Comparison of ENCODE assay signal across 1 cellular context in the genomic region with DNA sequence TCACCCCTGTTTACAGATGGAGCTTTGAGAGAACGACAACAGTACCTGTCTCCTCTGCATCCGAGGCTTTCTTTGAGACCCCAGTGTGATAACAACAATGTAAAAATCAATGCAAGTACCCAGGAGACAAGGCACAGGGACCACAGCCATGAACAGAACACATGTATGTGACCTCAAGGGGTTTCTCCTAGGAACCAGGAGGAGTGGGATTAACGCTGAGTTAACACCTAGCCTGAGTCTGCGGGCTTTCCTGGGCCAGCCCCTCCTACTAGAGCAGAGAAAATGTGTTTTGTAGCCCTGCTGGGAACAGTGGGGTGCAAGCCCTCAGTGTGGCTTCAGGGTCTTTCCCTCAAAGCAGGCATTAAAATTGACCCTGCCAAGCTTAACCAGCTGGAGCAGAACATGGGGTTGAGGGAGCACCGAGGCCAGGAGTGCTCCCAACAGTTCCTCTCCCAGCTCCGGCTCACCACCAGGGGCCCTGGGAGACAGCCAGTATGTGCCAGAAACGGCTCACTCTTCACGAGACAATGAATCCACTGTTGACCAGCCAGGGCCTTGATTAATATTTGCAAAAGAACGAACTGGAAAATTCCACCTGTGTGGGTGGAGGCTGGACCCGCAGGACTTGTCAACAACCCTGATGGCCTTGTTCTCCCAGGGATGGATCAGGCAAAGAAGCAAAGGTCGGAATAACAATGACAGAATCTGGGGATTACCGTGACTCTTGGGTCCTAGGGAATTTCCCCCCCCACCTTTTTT.
TF ChIP-seq lines count a peak whose summit lies in the region.

No MANE protein-coding gene starts in this region.

TF ChIP-seq in HepG2, 621 proteins besides CTCF, POLR2A, EP300 and RAD21 (continued from another document and continues in another):
- TF ChIP-seq, protein P1, sequence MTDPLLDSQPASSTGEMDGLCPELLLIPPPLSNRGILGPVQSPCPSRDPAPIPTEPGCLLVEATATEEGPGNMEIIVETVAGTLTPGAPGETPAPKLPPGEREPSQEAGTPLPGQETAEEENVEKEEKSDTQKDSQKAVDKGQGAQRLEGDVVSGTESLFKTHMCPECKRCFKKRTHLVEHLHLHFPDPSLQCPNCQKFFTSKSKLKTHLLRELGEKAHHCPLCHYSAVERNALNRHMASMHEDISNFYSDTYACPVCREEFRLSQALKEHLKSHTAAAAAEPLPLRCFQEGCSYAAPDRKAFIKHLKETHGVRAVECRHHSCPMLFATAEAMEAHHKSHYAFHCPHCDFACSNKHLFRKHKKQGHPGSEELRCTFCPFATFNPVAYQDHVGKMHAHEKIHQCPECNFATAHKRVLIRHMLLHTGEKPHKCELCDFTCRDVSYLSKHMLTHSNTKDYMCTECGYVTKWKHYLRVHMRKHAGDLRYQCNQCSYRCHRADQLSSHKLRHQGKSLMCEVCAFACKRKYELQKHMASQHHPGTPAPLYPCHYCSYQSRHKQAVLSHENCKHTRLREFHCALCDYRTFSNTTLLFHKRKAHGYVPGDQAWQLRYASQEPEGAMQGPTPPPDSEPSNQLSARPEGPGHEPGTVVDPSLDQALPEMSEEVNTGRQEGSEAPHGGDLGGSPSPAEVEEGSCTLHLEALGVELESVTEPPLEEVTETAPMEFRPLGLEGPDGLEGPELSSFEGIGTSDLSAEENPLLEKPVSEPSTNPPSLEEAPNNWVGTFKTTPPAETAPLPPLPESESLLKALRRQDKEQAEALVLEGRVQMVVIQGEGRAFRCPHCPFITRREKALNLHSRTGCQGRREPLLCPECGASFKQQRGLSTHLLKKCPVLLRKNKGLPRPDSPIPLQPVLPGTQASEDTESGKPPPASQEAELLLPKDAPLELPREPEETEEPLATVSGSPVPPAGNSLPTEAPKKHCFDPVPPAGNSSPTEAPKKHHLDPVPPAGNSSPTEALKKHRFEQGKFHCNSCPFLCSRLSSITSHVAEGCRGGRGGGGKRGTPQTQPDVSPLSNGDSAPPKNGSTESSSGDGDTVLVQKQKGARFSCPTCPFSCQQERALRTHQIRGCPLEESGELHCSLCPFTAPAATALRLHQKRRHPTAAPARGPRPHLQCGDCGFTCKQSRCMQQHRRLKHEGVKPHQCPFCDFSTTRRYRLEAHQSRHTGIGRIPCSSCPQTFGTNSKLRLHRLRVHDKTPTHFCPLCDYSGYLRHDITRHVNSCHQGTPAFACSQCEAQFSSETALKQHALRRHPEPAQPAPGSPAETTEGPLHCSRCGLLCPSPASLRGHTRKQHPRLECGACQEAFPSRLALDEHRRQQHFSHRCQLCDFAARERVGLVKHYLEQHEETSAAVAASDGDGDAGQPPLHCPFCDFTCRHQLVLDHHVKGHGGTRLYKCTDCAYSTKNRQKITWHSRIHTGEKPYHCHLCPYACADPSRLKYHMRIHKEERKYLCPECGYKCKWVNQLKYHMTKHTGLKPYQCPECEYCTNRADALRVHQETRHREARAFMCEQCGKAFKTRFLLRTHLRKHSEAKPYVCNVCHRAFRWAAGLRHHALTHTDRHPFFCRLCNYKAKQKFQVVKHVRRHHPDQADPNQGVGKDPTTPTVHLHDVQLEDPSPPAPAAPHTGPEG (CRISPR knock-in tag; IDR thresholded peaks at IDR 0.05): peak; percentile 63; the same call in 1 of the 2 replicates
- no peak for TF ChIP-seq AHR (CRISPR knock-in tag; IDR thresholded peaks at IDR 0.05)
- no peak for TF ChIP-seq ATAD3A (CRISPR knock-in tag; IDR thresholded peaks at IDR 0.05)
- 0 out of 2 replicates have a peak, but pooled peaks have one; percentile 54 for TF ChIP-seq TP53 (CRISPR knock-in tag; conservative IDR thresholded peaks at IDR 0.05)
- TF ChIP-seq ZNF138 (CRISPR knock-in tag; IDR thresholded peaks at IDR 0.05; ENCODE audit: low read depth): no peak
- no peak for TF ChIP-seq ZNF775 (CRISPR knock-in tag; IDR thresholded peaks at IDR 0.05; ENCODE audit: borderline replicate concordance)
- no peak for TF ChIP-seq STAT6 (CRISPR knock-in tag; IDR thresholded peaks at IDR 0.05; ENCODE audit: borderline replicate concordance)
- TF ChIP-seq, protein P2, sequence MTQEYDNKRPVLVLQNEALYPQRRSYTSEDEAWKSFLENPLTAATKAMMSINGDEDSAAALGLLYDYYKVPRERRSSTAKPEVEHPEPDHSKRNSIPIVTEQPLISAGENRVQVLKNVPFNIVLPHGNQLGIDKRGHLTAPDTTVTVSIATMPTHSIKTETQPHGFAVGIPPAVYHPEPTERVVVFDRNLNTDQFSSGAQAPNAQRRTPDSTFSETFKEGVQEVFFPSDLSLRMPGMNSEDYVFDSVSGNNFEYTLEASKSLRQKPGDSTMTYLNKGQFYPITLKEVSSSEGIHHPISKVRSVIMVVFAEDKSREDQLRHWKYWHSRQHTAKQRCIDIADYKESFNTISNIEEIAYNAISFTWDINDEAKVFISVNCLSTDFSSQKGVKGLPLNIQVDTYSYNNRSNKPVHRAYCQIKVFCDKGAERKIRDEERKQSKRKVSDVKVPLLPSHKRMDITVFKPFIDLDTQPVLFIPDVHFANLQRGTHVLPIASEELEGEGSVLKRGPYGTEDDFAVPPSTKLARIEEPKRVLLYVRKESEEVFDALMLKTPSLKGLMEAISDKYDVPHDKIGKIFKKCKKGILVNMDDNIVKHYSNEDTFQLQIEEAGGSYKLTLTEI (CRISPR knock-in tag; conservative IDR thresholded peaks at IDR 0.05): no peak
- peak; percentile 95 for TF ChIP-seq ZNF691 (CRISPR knock-in tag; IDR thresholded peaks at IDR 0.05; ENCODE audit: borderline replicate concordance, low read depth)
- TF ChIP-seq, protein P3, sequence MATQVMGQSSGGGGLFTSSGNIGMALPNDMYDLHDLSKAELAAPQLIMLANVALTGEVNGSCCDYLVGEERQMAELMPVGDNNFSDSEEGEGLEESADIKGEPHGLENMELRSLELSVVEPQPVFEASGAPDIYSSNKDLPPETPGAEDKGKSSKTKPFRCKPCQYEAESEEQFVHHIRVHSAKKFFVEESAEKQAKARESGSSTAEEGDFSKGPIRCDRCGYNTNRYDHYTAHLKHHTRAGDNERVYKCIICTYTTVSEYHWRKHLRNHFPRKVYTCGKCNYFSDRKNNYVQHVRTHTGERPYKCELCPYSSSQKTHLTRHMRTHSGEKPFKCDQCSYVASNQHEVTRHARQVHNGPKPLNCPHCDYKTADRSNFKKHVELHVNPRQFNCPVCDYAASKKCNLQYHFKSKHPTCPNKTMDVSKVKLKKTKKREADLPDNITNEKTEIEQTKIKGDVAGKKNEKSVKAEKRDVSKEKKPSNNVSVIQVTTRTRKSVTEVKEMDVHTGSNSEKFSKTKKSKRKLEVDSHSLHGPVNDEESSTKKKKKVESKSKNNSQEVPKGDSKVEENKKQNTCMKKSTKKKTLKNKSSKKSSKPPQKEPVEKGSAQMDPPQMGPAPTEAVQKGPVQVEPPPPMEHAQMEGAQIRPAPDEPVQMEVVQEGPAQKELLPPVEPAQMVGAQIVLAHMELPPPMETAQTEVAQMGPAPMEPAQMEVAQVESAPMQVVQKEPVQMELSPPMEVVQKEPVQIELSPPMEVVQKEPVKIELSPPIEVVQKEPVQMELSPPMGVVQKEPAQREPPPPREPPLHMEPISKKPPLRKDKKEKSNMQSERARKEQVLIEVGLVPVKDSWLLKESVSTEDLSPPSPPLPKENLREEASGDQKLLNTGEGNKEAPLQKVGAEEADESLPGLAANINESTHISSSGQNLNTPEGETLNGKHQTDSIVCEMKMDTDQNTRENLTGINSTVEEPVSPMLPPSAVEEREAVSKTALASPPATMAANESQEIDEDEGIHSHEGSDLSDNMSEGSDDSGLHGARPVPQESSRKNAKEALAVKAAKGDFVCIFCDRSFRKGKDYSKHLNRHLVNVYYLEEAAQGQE (IDR thresholded peaks at IDR 0.05; ENCODE audit: borderline replicate concordance in 1 of 2, low read depth in 1 of 2, low read length in 2 of 2): peak in 1 of 2 experiments; percentile 71; a peak in 1 of 4 replicates
- peak; percentile 78 for TF ChIP-seq ZBTB34 (CRISPR knock-in tag; IDR thresholded peaks at IDR 0.05)
- no peak for TF ChIP-seq ZFP1 (CRISPR knock-in tag; IDR thresholded peaks at IDR 0.05)
- TF ChIP-seq MYNN (CRISPR knock-in tag; IDR thresholded peaks at IDR 0.05; ENCODE audit: low read depth): no peak
- no peak for TF ChIP-seq EED (CRISPR knock-in tag; IDR thresholded peaks at IDR 0.05)
- 0 out of 2 replicates have a peak, but pooled peaks have one; percentile 38 for TF ChIP-seq MEIS1 (CRISPR knock-in tag; IDR thresholded peaks at IDR 0.05; ENCODE audit: borderline replicate concordance)
- peak; percentile 54 for TF ChIP-seq CBX1 (IDR thresholded peaks at IDR 0.05; ENCODE audit: low read depth)
- no peak for TF ChIP-seq ZNF30 (CRISPR knock-in tag; IDR thresholded peaks at IDR 0.05)
- no peak for TF ChIP-seq MBNL3 (CRISPR knock-in tag; conservative IDR thresholded peaks at IDR 0.05)
- TF ChIP-seq ELF4 (CRISPR knock-in tag; IDR thresholded peaks at IDR 0.05; ENCODE audit: borderline replicate concordance): no peak
- TF ChIP-seq ZUFSP (CRISPR knock-in tag; IDR thresholded peaks at IDR 0.05; ENCODE audit: borderline replicate concordance): no peak
- peak; percentile 78; the same call in 1 of the 2 replicates for TF ChIP-seq ZNF878 (CRISPR knock-in tag; IDR thresholded peaks at IDR 0.05)
- 0 out of 2 replicates have a peak, but pooled peaks have one; percentile 51 for TF ChIP-seq ZFAT (CRISPR knock-in tag; conservative IDR thresholded peaks at IDR 0.05)
- TF ChIP-seq TAF1 (CRISPR knock-in tag; IDR thresholded peaks at IDR 0.05): no peak; the same call in 1 of the 2 replicates
- no peak for TF ChIP-seq CEBPZ (IDR thresholded peaks at IDR 0.05; ENCODE audit: low read length)
- no peak for TF ChIP-seq NFE2L2 (IDR thresholded peaks at IDR 0.05; ENCODE audit: low read length)
- TF ChIP-seq SMYD3 (CRISPR knock-in tag; IDR thresholded peaks at IDR 0.05): no peak
- no peak for TF ChIP-seq ZNF672 (CRISPR knock-in tag; IDR thresholded peaks at IDR 0.05)
- TF ChIP-seq, protein P4, sequence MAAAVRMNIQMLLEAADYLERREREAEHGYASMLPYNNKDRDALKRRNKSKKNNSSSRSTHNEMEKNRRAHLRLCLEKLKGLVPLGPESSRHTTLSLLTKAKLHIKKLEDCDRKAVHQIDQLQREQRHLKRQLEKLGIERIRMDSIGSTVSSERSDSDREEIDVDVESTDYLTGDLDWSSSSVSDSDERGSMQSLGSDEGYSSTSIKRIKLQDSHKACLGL (CRISPR knock-in tag; IDR thresholded peaks at IDR 0.05): no peak
- TF ChIP-seq ZSCAN9 (CRISPR knock-in tag; IDR thresholded peaks at IDR 0.05; ENCODE audit: borderline replicate concordance): no peak
